ENCODE assay signal across 11 cellular contexts in genomic region chr9:123321874-123322770, GRCh38. TPM values are rescaled to one million over a fixed set of nuclear protein-coding genes. Genes with fewer than 3 reads are reported as not detected.
A peak's percentile ranks its signal among the peaks of the same experiment; 100 is the strongest.
DNase-seq lines count a peak whose midpoint lies in the region; ATAC-seq and TF ChIP-seq lines count a peak whose summit lies in the region.
"Had no signal": no experiment of that assay in that cellular context is flagged by ENCODE, and none has a peak within 500 bp of the region (broad histone marks: within the 10 kb centered on the region; RNA-seq: fewer than 3 reads in every experiment).

No MANE protein-coding gene starts in this region.

- H3K4me3 ChIP-seq in Karpas-422 (ENCODE audit: low read length) = no peak overlapping the region
- H3K4me3 ChIP-seq: SJSA1 had no signal

- H3K36me3 ChIP-seq in Karpas-422 (ENCODE audit: insufficient read depth, low read length) = no peaks in the 10 kb centered on the region
- H3K36me3 ChIP-seq: SJSA1 had no signal

- H3K4me2 ChIP-seq in Karpas-422 (ENCODE audit: low read depth, low read length, poor library complexity, severe bottlenecking) = peak overlapping the region; percentile 16

- no peaks in the 10 kb centered on the region for H3K9me2 ChIP-seq in Karpas-422 (replicated peaks; ENCODE audit: insufficient read depth, low read length)

- peaks cover 59 to 61% of the 10 kb centered on the region in 2 donors for H3K27me3 Mint-ChIP-seq in natural killer cell (ENCODE audit: low read depth in 2 of 2)

- no peaks in the 10 kb centered on the region for H3K36me3 Mint-ChIP-seq in natural killer cell

- no peaks in the 10 kb centered on the region for H3K9me3 ChIP-seq in Karpas-422 (ENCODE audit: low read length)
- H3K9me3 ChIP-seq: SJSA1 had no signal

- H3K9me3 Mint-ChIP-seq in natural killer cell = no peaks in the 10 kb centered on the region

- intact Hi-C loops in natural killer cell (cut with micrococcal nuclease) = loop anchor here (2.0 kb wide), 1 partner anchor 17 kb away; no protein-coding TSS in a partner anchor

- no peaks in the 10 kb centered on the region for H3K27me3 ChIP-seq in Karpas-422 (ENCODE audit: low read length)
- H3K27me3 ChIP-seq: SJSA1 had no signal

- H3K27ac ChIP-seq in Karpas-422 (ENCODE audit: low read length) = no peak overlapping the region
- H3K27ac ChIP-seq: SJSA1 had no signal

- H3K4me1 Mint-ChIP-seq in natural killer cell = peaks cover 14 to 34% of the 10 kb centered on the region in 2 donors

- H3K4me1 ChIP-seq in Karpas-422 (ENCODE audit: low read length) = peaks cover 22% of the 10 kb centered on the region
- H3K4me1 ChIP-seq: SJSA1 had no signal

- DNase-seq in NCI-H1417 (lab: John Stamatoyannopoulos, UW) (peak in 2 of 3 experiments; percentile 12 to 26), NCI-H1417 treated with DMSO at 0.1 percent for 48 hours (lab: John Stamatoyannopoulos, UW) (no peak), Karpas-422 (no peak), natural killer cell (no peak), GM19238 (ENCODE audit: insufficient read length, low spot score) (no peak), H4 (ENCODE audit: low spot score) (no peak), NCI-H2227 treated with DMSO at 0.1 percent for 48 hours (lab: John Stamatoyannopoulos, UW) (no peak)
- DNase-seq: 8988T had no signal

- peak; percentile 36 for ATAC-seq in GM21526 (IDR thresholded peaks at IDR 0.05; ENCODE audit: low FRiP score, unreplicated experiment)
- no peak for ATAC-seq in natural killer cell

- no peak for TF ChIP-seq CTCF in natural killer cell (IDR thresholded peaks at IDR 0.05)

- H3K9ac ChIP-seq in Karpas-422 (ENCODE audit: low read length) = peak overlapping the region; percentile 45

- H4K20me1 ChIP-seq in Karpas-422 (ENCODE audit: insufficient read depth, low read depth, low read length) = no peaks in the 10 kb centered on the region

- H3K27ac Mint-ChIP-seq in natural killer cell = peak overlapping the region; percentile 3 to 66
- H3K27ac Mint-ChIP-seq: progenitor cell of endocrine pancreas had no signal

- peak overlapping the region; percentile 64; the same call in 1 of the 2 replicates for H2AFZ ChIP-seq in Karpas-422 (ENCODE audit: low read length)

- H3K4me3 Mint-ChIP-seq in natural killer cell = peak overlapping the region; percentile 29

- H3K79me2 ChIP-seq in Karpas-422 (ENCODE audit: low read length) = no peaks in the 10 kb centered on the region

RNA-seq across cellular contexts. Expression of gene CRB2, which starts 33.9 kb away (rescaled TPM):
- not detected in 2 replicates for total RNA-seq in Karpas-422 (2014; rRNA removed; shearing (Covaris generic); ENCODE audit: low replicate concordance)
- total RNA-seq in natural killer cell = not detected
- not detected in 2 replicates for total RNA-seq in H4 (2014; rRNA removed; shearing (Covaris generic))
- total RNA-seq: SJSA1 had no signal

RNA-seq across cellular contexts. Expression of gene STRBP, which starts 53.7 kb away (rescaled TPM):
- total RNA-seq in Karpas-422 (2014; rRNA removed; shearing (Covaris generic); ENCODE audit: low replicate concordance) = 129 and 137 TPM in 2 replicates
- total RNA-seq in natural killer cell = 1 to 10 TPM; 6.0 to 8.3 (median 7.9) TPM
- total RNA-seq in H4 (2014; rRNA removed; shearing (Covaris generic)) = 11.5 and 14.3 TPM in 2 replicates

Comparison
In these comparisons a context has a peak if more than half of its experiments do, and no peak if none do; other contexts are left out.
1. DNase-seq: peak in NCI-H1417 (2 of 3); none in NCI-H1417 treated with DMSO at 0.1 percent for 48 hours (single experiment), Karpas-422 (single experiment), natural killer cell (single experiment), GM19238 (single experiment), H4 (single experiment) and NCI-H2227 treated with DMSO at 0.1 percent for 48 hours (single experiment).